Comparison of ENCODE assay signal across 27 cellular contexts in the genomic region with DNA sequence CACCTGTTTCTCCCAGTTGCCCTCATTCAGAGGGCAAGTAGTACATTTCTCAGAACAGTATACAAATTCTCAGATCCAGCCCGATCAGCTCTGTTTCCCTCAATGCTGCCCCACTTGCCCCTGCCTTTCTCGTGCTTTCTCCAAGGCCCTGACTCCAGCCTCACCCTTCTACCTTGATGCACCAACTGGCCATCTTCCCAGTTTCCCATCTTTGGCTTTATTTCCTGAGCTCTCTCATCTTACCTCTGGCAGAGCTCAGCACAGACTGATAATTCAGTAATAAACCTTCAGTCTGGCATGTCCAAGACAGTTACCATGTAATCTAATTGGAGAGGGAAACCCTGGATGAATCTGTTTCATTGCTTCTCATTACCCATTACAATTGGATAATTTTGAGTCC.
"Had no signal": no experiment of that assay in that cellular context is flagged by ENCODE, and none has a peak within 500 bp of the region (broad histone marks: within the 10 kb centered on the region; RNA-seq: fewer than 3 reads in every experiment).

No MANE protein-coding gene starts in this region.

- H3K9me3 ChIP-seq: suprapubic skin, testis, thoracic aorta, thyroid gland, tibial artery, tibial nerve, transverse colon, upper lobe of left lung, upper lobe of right lung, uterus, vagina had no signal

- H3K4me3 Mint-ChIP-seq: stimulated activated effector memory CD8-positive, alpha-beta T cell treated with anti-CD3 and anti-CD28 coated beads, Interleukin-12 subunit alpha, Interleukin-12 subunit beta, amount 100 ng/mL, for 72 hours; stimulated activated memory B cell treated with anti-CD40 and anti-IgM and Interleukin-4, amounts not matched to agents 10 μg/mL and 1 μg/mL and 100 μg/mL, for 72 hours; stimulated activated naive B cell treated with anti-CD40 and anti-IgM and Interleukin-4, amounts not matched to agents 10 μg/mL and 1 μg/mL and 100 μg/mL, for 72 hours; stimulated activated naive CD8-positive, alpha-beta T cell treated with anti-CD3 and anti-CD28 coated beads, Interleukin-15, amount 100 ng/mL, for 72 hours; stimulated activated naive CD8-positive, alpha-beta T cell treated with anti-CD3 and anti-CD28 coated beads, Interleukin-15, Interleukin-2, amounts not matched to agents 100 ng/mL and 50 ng/mL, for 24 hours; type B pancreatic cell had no signal

- H3K36me3 Mint-ChIP-seq: stimulated activated effector memory CD8-positive, alpha-beta T cell treated with anti-CD3 and anti-CD28 coated beads, Interleukin-12 subunit alpha, Interleukin-12 subunit beta, amount 100 ng/mL, for 72 hours; stimulated activated memory B cell treated with anti-CD40 and anti-IgM and Interleukin-4, amounts not matched to agents 10 μg/mL and 1 μg/mL and 100 μg/mL, for 72 hours; stimulated activated naive B cell treated with anti-CD40 and anti-IgM and Interleukin-4, amounts not matched to agents 10 μg/mL and 1 μg/mL and 100 μg/mL, for 72 hours; type B pancreatic cell had no signal

- H3K36me3 ChIP-seq: stomach, suprapubic skin, thoracic aorta, thyroid gland, tibial artery, tibial nerve, transverse colon, upper lobe of left lung, upper lobe of right lung, uterus, vagina had no signal

- H3K27ac ChIP-seq: stomach, suprapubic skin, thoracic aorta, thyroid gland, tibial artery, tibial nerve, transverse colon, upper lobe of left lung, upper lobe of right lung, uterus, vagina had no signal

- H3K4me3 ChIP-seq: stomach, suprapubic skin, testis, thoracic aorta, thyroid gland, tibial artery, tibial nerve, transverse colon, upper lobe of left lung, upper lobe of right lung, uterus, vagina had no signal

- H3K9me3 Mint-ChIP-seq: stimulated activated effector memory CD8-positive, alpha-beta T cell treated with anti-CD3 and anti-CD28 coated beads, Interleukin-12 subunit alpha, Interleukin-12 subunit beta, amount 100 ng/mL, for 72 hours; stimulated activated memory B cell treated with anti-CD40 and anti-IgM and Interleukin-4, amounts not matched to agents 10 μg/mL and 1 μg/mL and 100 μg/mL, for 72 hours; stimulated activated naive B cell treated with anti-CD40 and anti-IgM and Interleukin-4, amounts not matched to agents 10 μg/mL and 1 μg/mL and 100 μg/mL, for 72 hours; stimulated activated naive CD8-positive, alpha-beta T cell treated with anti-CD3 and anti-CD28 coated beads, Interleukin-15, Interleukin-2, amounts not matched to agents 100 ng/mL and 50 ng/mL, for 24 hours had no signal

- H3K4me1 ChIP-seq: stomach, suprapubic skin, thyroid gland, tibial artery, tibial nerve, transverse colon, upper lobe of left lung, upper lobe of right lung, uterus had no signal

- H3K4me1 Mint-ChIP-seq: stimulated activated effector memory CD8-positive, alpha-beta T cell treated with anti-CD3 and anti-CD28 coated beads, Interleukin-12 subunit alpha, Interleukin-12 subunit beta, amount 100 ng/mL, for 72 hours; stimulated activated memory B cell treated with anti-CD40 and anti-IgM and Interleukin-4, amounts not matched to agents 10 μg/mL and 1 μg/mL and 100 μg/mL, for 72 hours; stimulated activated naive B cell treated with anti-CD40 and anti-IgM and Interleukin-4, amounts not matched to agents 10 μg/mL and 1 μg/mL and 100 μg/mL, for 72 hours; stimulated activated naive CD8-positive, alpha-beta T cell treated with anti-CD3 and anti-CD28 coated beads, Interleukin-15, amount 100 ng/mL, for 72 hours had no signal

- H3K27me3 ChIP-seq: stomach, suprapubic skin, testis, thyroid gland, tibial artery, tibial nerve, transverse colon, upper lobe of left lung, upper lobe of right lung, uterus, vagina had no signal

- H3K27me3 Mint-ChIP-seq: stimulated activated memory B cell treated with anti-CD40 and anti-IgM and Interleukin-4, amounts not matched to agents 10 μg/mL and 1 μg/mL and 100 μg/mL, for 72 hours; stimulated activated naive B cell treated with anti-CD40 and anti-IgM and Interleukin-4, amounts not matched to agents 10 μg/mL and 1 μg/mL and 100 μg/mL, for 72 hours; type B pancreatic cell had no signal

- H3K27ac Mint-ChIP-seq: stimulated activated effector memory CD8-positive, alpha-beta T cell treated with anti-CD3 and anti-CD28 coated beads, Interleukin-12 subunit alpha, Interleukin-12 subunit beta, amount 100 ng/mL, for 72 hours; stimulated activated memory B cell treated with anti-CD40 and anti-IgM and Interleukin-4, amounts not matched to agents 10 μg/mL and 1 μg/mL and 100 μg/mL, for 72 hours; stimulated activated naive B cell treated with anti-CD40 and anti-IgM and Interleukin-4, amounts not matched to agents 10 μg/mL and 1 μg/mL and 100 μg/mL, for 72 hours; stimulated activated naive CD8-positive, alpha-beta T cell treated with anti-CD3 and anti-CD28 coated beads, Interleukin-15, amount 100 ng/mL, for 72 hours; stimulated activated naive CD8-positive, alpha-beta T cell treated with anti-CD3 and anti-CD28 coated beads, Interleukin-15, Interleukin-2, amounts not matched to agents 100 ng/mL and 50 ng/mL, for 24 hours; type B pancreatic cell had no signal

- DNase-seq: stimulated activated CD4-positive, alpha-beta T cell treated with anti-CD3 and anti-CD28 coated beads, Interleukin-2, amount 100 ng/mL, for 48 hours; stimulated activated CD4-positive, alpha-beta T cell treated with anti-CD3 and anti-CD28 coated beads, Interleukin-4, amount 100 ng/mL, for 1 hour; stimulated activated CD4-positive, alpha-beta T cell treated with anti-CD3 and anti-CD28 coated beads, Interleukin-4, amount 100 ng/mL, for 24 hours; stimulated activated CD4-positive, alpha-beta T cell treated with anti-CD3 and anti-CD28 coated beads, Interleukin-4, amount 100 ng/mL, for 4 hours; stimulated activated CD8-positive, alpha-beta memory T cell treated with anti-CD3 and anti-CD28 coated beads, Interleukin-4, amount 100 ng/mL, for 48 hours; stimulated activated naive B cell treated with anti-CD40 and anti-IgM and Interleukin-4, amounts not matched to agents 10 μg/mL and 1 μg/mL and 100 μg/mL, for 72 hours; stimulated activated naive CD4-positive, alpha-beta T cell; stimulated activated naive CD4-positive, alpha-beta T cell treated with Interleukin-2 at 50 U/mL for 16 hours; stimulated activated naive CD8-positive, alpha-beta T cell treated with anti-CD3 and anti-CD28 coated beads, Interleukin-15, amount 100 ng/mL, for 72 hours; stimulated activated naive CD8-positive, alpha-beta T cell treated with anti-CD3 and anti-CD28 coated beads, Interleukin-15, Interleukin-2, amounts not matched to agents 100 U/mL and 50 U/mL, for 24 hours; stomach; substantia nigra; testis; thyroid gland; tibial artery; transverse colon; upper lobe of left lung; upper lobe of right lung; uterus had no signal
